Comparison of ENCODE assay signal across 7 cellular contexts in the genomic region with DNA sequence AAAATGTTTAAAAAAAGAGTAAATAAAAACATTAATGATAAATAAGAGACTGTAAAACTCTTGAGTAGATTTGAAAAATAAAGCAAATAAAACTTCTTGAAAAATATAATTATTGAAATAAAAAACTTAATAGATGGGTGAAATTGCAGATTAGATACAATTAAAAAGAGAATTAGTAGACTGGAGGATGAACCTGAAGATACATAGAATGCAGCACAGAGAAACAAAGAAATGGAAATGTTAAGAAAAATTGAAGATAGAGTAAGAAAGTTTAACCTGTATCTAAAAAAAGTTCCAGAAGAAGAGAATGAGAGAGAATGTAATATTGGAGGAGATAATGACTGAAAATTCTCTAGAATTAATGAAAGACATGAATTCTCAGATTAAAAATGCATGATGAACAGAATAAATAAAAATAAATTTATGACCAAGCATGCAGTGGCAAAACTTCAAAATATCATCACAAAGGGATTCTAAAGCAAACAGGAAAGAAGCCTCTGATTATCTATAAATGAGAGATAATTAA.
"Had no signal": no experiment of that assay in that cellular context is flagged by ENCODE, and none has a peak within 500 bp of the region (broad histone marks: within the 10 kb centered on the region; RNA-seq: fewer than 3 reads in every experiment).

No MANE protein-coding gene starts in this region.

- DNase-seq: IMR-90, KBM-7, KG1 had no signal

- ATAC-seq: HepG2, K562 had no signal

- H3K4me3 ChIP-seq: K562 had no signal

- H3K27ac ChIP-seq: HL-60 had no signal

- FAIRE-seq: HepG2, HTR-8/SVneo, K562 had no signal
